In the genomic region with DNA sequence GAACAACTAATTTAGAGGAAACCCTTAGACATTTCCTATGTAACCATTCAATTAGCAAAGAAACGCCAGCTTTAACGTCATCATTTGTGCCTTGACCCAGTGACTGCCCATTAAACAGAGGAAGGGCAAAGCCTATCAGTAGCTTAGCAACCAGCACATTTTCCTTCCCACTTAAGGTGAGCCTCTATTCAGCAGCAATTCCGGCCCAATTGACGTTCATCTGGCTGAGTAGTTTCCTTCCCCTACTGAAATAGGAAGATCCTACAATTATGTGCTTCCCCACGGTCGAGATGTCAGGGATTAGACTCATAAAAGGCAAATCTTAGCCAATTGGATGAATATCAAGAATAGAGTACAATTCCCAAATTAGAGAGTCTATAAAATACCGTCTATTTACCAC, we compare ENCODE assay signal across 27 cellular contexts.
DNase-seq lines count a peak whose midpoint lies in the region; ATAC-seq, FAIRE-seq and TF ChIP-seq lines count a peak whose summit lies in the region.
"Had no signal": no experiment of that assay in that cellular context is flagged by ENCODE, and none has a peak within 500 bp of the region (broad histone marks: within the 10 kb centered on the region; RNA-seq: fewer than 3 reads in every experiment).

No MANE protein-coding gene starts in this region.

- 51 to 60% (median 54%) methylated on average over 7 of the region's 7 CpGs for WGBS in adrenal gland, 4 donors
- WGBS in esophagus muscularis mucosa = 77% methylated on average over 7 of the region's 7 CpGs

- no peaks in the 10 kb centered on the region for H3K9me3 ChIP-seq in adrenal gland (replicated peaks in 1 of 3)
- H3K9me3 ChIP-seq in gastrocnemius medialis = no peaks in the 10 kb centered on the region
- H3K9me3 ChIP-seq in esophagus muscularis mucosa = no peaks in the 10 kb centered on the region
- H3K9me3 ChIP-seq: neutrophil, SK-N-SH, stomach, transverse colon had no signal

- TF ChIP-seq POLR2A in adrenal gland (IDR thresholded peaks at IDR 0.05) = no peak
- TF ChIP-seq POLR2A in gastrocnemius medialis (IDR thresholded peaks at IDR 0.05) = no peak
- TF ChIP-seq POLR2A in esophagus muscularis mucosa (IDR thresholded peaks at IDR 0.05; ENCODE audit: low read depth) = no peak

- H3K4me1 ChIP-seq in adrenal gland (replicated peaks in 1 of 2) (no peaks in the 10 kb centered on the region), gastrocnemius medialis (no peaks in the 10 kb centered on the region), esophagus muscularis mucosa (no peaks in the 10 kb centered on the region)
- H3K4me1 ChIP-seq: stomach, transverse colon had no signal

- DNase-seq in NCI-H1417 treated with DMSO at 0.1 percent for 48 hours (lab: John Stamatoyannopoulos, UW) (peak; percentile 38), adrenal gland (peak in 6 of 7 donors; percentile 15 to 68 (median 28)), gastrocnemius medialis (no peak), amniotic stem cell (lab: John Stamatoyannopoulos, UW) (no peak), esophagus muscularis mucosa (ENCODE audit: extremely low spot score) (no peak)
- DNase-seq: activated CD4-positive, CD25-positive, alpha-beta regulatory T cell treated with anti-CD3 and anti-CD28 coated beads, Interleukin-2, amount 50 U/mL, for 72 hours; activated CD8-positive, alpha-beta T cell treated with anti-CD3 and anti-CD28 coated beads for 36 hours; C1 segment of cervical spinal cord; central memory CD4-positive, alpha-beta T cell; COR-L47; DMS53; GDM1; glutamatergic neuron; IMR-90; kidney glomerular epithelial cell; NCI-H187 treated with DMSO at 0.1 percent for 48 hours; OCI-M1; SK-N-SH; small intestine; stimulated activated CD4-positive, alpha-beta T cell treated with anti-CD3 and anti-CD28 coated beads, Interleukin-1b, Interleukin-23, amount 100 ng/mL, for 48 hours; stomach; transverse colon had no signal

- H3K27me3 ChIP-seq in adrenal gland = no peaks in the 10 kb centered on the region
- H3K27me3 ChIP-seq in gastrocnemius medialis = no peaks in the 10 kb centered on the region
- no peaks in the 10 kb centered on the region for H3K27me3 ChIP-seq in esophagus muscularis mucosa
- H3K27me3 ChIP-seq: neutrophil, stomach, transverse colon had no signal

- no peaks in the 10 kb centered on the region for H3K36me3 ChIP-seq in adrenal gland (replicated peaks in 1 of 2)
- H3K36me3 ChIP-seq in gastrocnemius medialis = no peaks in the 10 kb centered on the region
- no peaks in the 10 kb centered on the region for H3K36me3 ChIP-seq in esophagus muscularis mucosa
- H3K36me3 ChIP-seq: neutrophil, stomach, transverse colon had no signal

- intact Hi-C loops in adrenal gland (cut with DNase I) (no loop called here), gastrocnemius medialis (cut with DNase I; ENCODE audit: low total_unique reads) (no loop called here), esophagus muscularis mucosa (cut with DNase I) (no loop called here)

- in situ Hi-C loops in gastrocnemius medialis (cut with MboI; ENCODE audit: low sequenced_read_pairs in 4 of 4) = no loop called here

- H3K4me3 ChIP-seq in adrenal gland = no peak overlapping the region
- no peak overlapping the region for H3K4me3 ChIP-seq in gastrocnemius medialis
- no peak overlapping the region for H3K4me3 ChIP-seq in esophagus muscularis mucosa
- H3K4me3 ChIP-seq: stomach, transverse colon had no signal

- peak; percentile 100 for FAIRE-seq in islet of Langerhans (lab: Jason Lieb, UNC)
- FAIRE-seq: astrocyte, endometrium, small intestine had no signal

- TF ChIP-seq EP300 in esophagus muscularis mucosa (IDR thresholded peaks at IDR 0.05) = no peak

- TF ChIP-seq CTCF in adrenal gland (IDR thresholded peaks at IDR 0.05) = no peak
- no peak for TF ChIP-seq CTCF in gastrocnemius medialis (IDR thresholded peaks at IDR 0.05 in 4 of 5, conservative IDR thresholded peaks at IDR 0.05 in 1 of 5)
- TF ChIP-seq CTCF in esophagus muscularis mucosa (IDR thresholded peaks at IDR 0.05) = no peak

- H3K27ac ChIP-seq in adrenal gland (no peak overlapping the region), gastrocnemius medialis (peak overlapping the region in 1 of 4 donors; percentile 29), esophagus muscularis mucosa (replicated peaks in 1 of 4) (no peak overlapping the region)
- H3K27ac ChIP-seq: neutrophil, stomach, transverse colon had no signal

- ATAC-seq in gastrocnemius medialis (peak; percentile 75 to 80), GM18511 (IDR thresholded peaks at IDR 0.05; ENCODE audit: unreplicated experiment) (no peak)
- ATAC-seq: activated CD8-positive, alpha-beta T cell treated with anti-CD3 and anti-CD28 coated beads for 36 hours had no signal

Comparison
In these comparisons a context has a peak if more than half of its experiments do, and no peak if none do; other contexts are left out.
1. DNase-seq: peak in NCI-H1417 treated with DMSO at 0.1 percent for 48 hours (single experiment) and adrenal gland (6 of 7); none in gastrocnemius medialis (0 of 2), amniotic stem cell (single experiment) and esophagus muscularis mucosa (single experiment).